Comparison of ENCODE assay signal across 20 cellular contexts in genomic region chr9:3828495-3828894, GRCh38.
DNase-seq lines count a peak whose midpoint lies in the region; ATAC-seq and TF ChIP-seq lines count a peak whose summit lies in the region.
"Had no signal": no experiment of that assay in that cellular context is flagged by ENCODE, and none has a peak within 500 bp of the region (broad histone marks: within the 10 kb centered on the region; RNA-seq: fewer than 3 reads in every experiment).

No MANE protein-coding gene starts in this region.

- H2BK5ac ChIP-seq in mesenchymal stem cell (ENCODE audit: low read depth, low read length, poor library complexity, severe bottlenecking) = no peak overlapping the region

- H3K23ac ChIP-seq in mesenchymal stem cell (ENCODE audit: low read length in 2 of 2) = no peak overlapping the region

- no peak overlapping the region for H3K4ac ChIP-seq in mesenchymal stem cell (ENCODE audit: low read depth in 1 of 2, low read length in 2 of 2)

- H3K4me3 ChIP-seq in AG10803 (ENCODE audit: low read length) (no peak overlapping the region), mesenchymal stem cell (ENCODE audit: insufficient read depth in 1 of 2, low read depth in 1 of 2, low read length in 2 of 2) (no peak overlapping the region), right lobe of liver (no peak overlapping the region)
- H3K4me3 ChIP-seq: A549, ascending aorta, dorsolateral prefrontal cortex, psoas muscle, uterus had no signal

- H3K4me2 ChIP-seq in mesenchymal stem cell (ENCODE audit: low read length, poor library complexity, severe bottlenecking) = no peak overlapping the region
- H3K4me2 ChIP-seq: A549 had no signal

- H3K36me3 ChIP-seq in mesenchymal stem cell (ENCODE audit: control insufficient read depth in 1 of 2, insufficient read depth in 2 of 2, low read depth in 1 of 2, low read length in 2 of 2) (peaks cover 21 to 44% of the 10 kb centered on the region in 2 experiments), right lobe of liver (no peaks in the 10 kb centered on the region)
- H3K36me3 ChIP-seq: uterus had no signal

- no peak overlapping the region for H4K8ac ChIP-seq in mesenchymal stem cell (ENCODE audit: low read length)

- H2AK5ac ChIP-seq in mesenchymal stem cell (ENCODE audit: low read length, severe bottlenecking) = no peak overlapping the region

- no peak overlapping the region for H3K18ac ChIP-seq in mesenchymal stem cell (ENCODE audit: low read depth in 1 of 2, low read length in 2 of 2)

- ATAC-seq in SK-N-SH treated with all-trans-retinoic acid at 6 μM for 48 hours (no peak), GM21723 (IDR thresholded peaks at IDR 0.05; ENCODE audit: unreplicated experiment) (no peak), right lobe of liver (no peak)
- ATAC-seq: activated CD8-positive, alpha-beta memory T cell treated with anti-CD3 and anti-CD28 coated beads, Interleukin-2, amount 10 ng/mL, durations not matched to agents 7 days and 5 days; natural killer cell; psoas muscle; stimulated activated naive CD8-positive, alpha-beta T cell treated with anti-CD3 and anti-CD28 coated beads, Interleukin-15, amount 100 ng/mL, for 72 hours had no signal

- TF ChIP-seq CTCF in AG10803 (conservative IDR thresholded peaks at IDR 0.05; ENCODE audit: low read length) (no peak), right lobe of liver (IDR thresholded peaks at IDR 0.05) (no peak)

- no peak overlapping the region for H2BK12ac ChIP-seq in mesenchymal stem cell (ENCODE audit: low read length in 2 of 2)

- H3K9ac ChIP-seq in mesenchymal stem cell (ENCODE audit: low read length) = no peak overlapping the region

- intact Hi-C loops in right lobe of liver (cut with DNase I) = no loop called here

- H3K27ac ChIP-seq in epithelial cell of prostate (peak overlapping the region; percentile 77), mesenchymal stem cell (ENCODE audit: low read length, poor library complexity, severe bottlenecking) (peak overlapping the region; percentile 43), substantia nigra (ENCODE audit: low read depth, low read length, poor library complexity, severe bottlenecking) (no peak overlapping the region), right lobe of liver (no peak overlapping the region)
- H3K27ac ChIP-seq: A549, ascending aorta, dorsolateral prefrontal cortex, psoas muscle, uterus had no signal

- H3K4me1 ChIP-seq in mesenchymal stem cell (ENCODE audit: control insufficient read depth, insufficient read depth, low read depth, low read length) = peaks cover 5% of the 10 kb centered on the region
- H3K4me1 ChIP-seq in right lobe of liver = no peaks in the 10 kb centered on the region
- H3K4me1 ChIP-seq: ascending aorta, psoas muscle, uterus had no signal

- H3K14ac ChIP-seq in mesenchymal stem cell (ENCODE audit: low read length in 2 of 2) = no peak overlapping the region

- peaks cover 5% of the 10 kb centered on the region for H3K79me1 ChIP-seq in mesenchymal stem cell (replicated peaks; ENCODE audit: low read length, poor library complexity, severe bottlenecking)

- H2AFZ ChIP-seq in mesenchymal stem cell (ENCODE audit: low read depth, low read length) = no peak overlapping the region

- H2BK120ac ChIP-seq in mesenchymal stem cell (ENCODE audit: low read depth, low read length) = no peak overlapping the region

- H2BK15ac ChIP-seq in mesenchymal stem cell (ENCODE audit: low read depth, poor library complexity, severe bottlenecking) = no peak overlapping the region

- TF ChIP-seq POLR2A in right lobe of liver (IDR thresholded peaks at IDR 0.05) = no peak

- DNase-seq in AG10803 (ENCODE audit: low read depth) (peak; percentile 80), M059J (ENCODE audit: low read depth) (peak; percentile 23), epithelial cell of prostate (ENCODE audit: low read depth, low spot score) (no peak), mesenchymal stem cell (peak; percentile 50), substantia nigra (lab: John Stamatoyannopoulos, UW) (no peak), right lobe of liver (no peak)
- DNase-seq: activated CD4-positive, alpha-beta T cell treated with anti-CD3 and anti-CD28 coated beads for 1 hour; activated CD8-positive, alpha-beta memory T cell treated with anti-CD3 and anti-CD28 coated beads, Interleukin-2, amount 10 ng/mL, durations not matched to agents 7 days and 5 days; activated gamma-delta T cell; CD8-positive, alpha-beta memory T cell; dorsolateral prefrontal cortex; natural killer cell; NCI-H1694 treated with DMSO at 0.1 percent for 48 hours; psoas muscle; stimulated activated naive CD8-positive, alpha-beta T cell treated with anti-CD3 and anti-CD28 coated beads, Interleukin-15, amount 100 ng/mL, for 72 hours; uterus had no signal

- H3K9me3 ChIP-seq in mesenchymal stem cell (ENCODE audit: control insufficient read depth, low read length) = no peaks in the 10 kb centered on the region
- no peaks in the 10 kb centered on the region for H3K9me3 ChIP-seq in right lobe of liver
- H3K9me3 ChIP-seq: A549, ascending aorta, psoas muscle, uterus had no signal

- H4K91ac ChIP-seq in mesenchymal stem cell (ENCODE audit: low read length) = no peak overlapping the region

- WGBS in mesenchymal stem cell = 100% methylated on average over 1 of the region's 1 CpG
- 75% methylated on average over 1 of the region's 1 CpG for WGBS in right lobe of liver (ENCODE audit: insufficient coverage, low coverage, low lambda C conversion rate, missing lambda C conversion rate)

- H3K27me3 ChIP-seq in mesenchymal stem cell (ENCODE audit: control insufficient read depth in 1 of 2, insufficient read depth in 1 of 2, low read length in 2 of 2) = no peaks in the 10 kb centered on the region
- no peaks in the 10 kb centered on the region for H3K27me3 ChIP-seq in right lobe of liver
- H3K27me3 ChIP-seq: ascending aorta, dorsolateral prefrontal cortex, uterus had no signal

TF ChIP-seq in SK-N-SH treated with all-trans-retinoic acid at 6 μM for 48 hours, 23 proteins besides CTCF, POLR2A, EP300 and RAD21:
- TF ChIP-seq OSR1 (CRISPR knock-in tag; IDR thresholded peaks at IDR 0.05) = no peak
- TF ChIP-seq TSHZ2 (CRISPR knock-in tag; IDR thresholded peaks at IDR 0.05) = no peak
- TF ChIP-seq POU6F1 (CRISPR knock-in tag; IDR thresholded peaks at IDR 0.05; ENCODE audit: borderline replicate concordance, low read depth) = no peak
- no peak for TF ChIP-seq PATZ1 (CRISPR knock-in tag; IDR thresholded peaks at IDR 0.05; ENCODE audit: borderline replicate concordance)
- no peak for TF ChIP-seq ZNF565 (CRISPR knock-in tag; conservative IDR thresholded peaks at IDR 0.05; ENCODE audit: low read depth)
- no peak for TF ChIP-seq CSDC2 (CRISPR knock-in tag; IDR thresholded peaks at IDR 0.05)
- TF ChIP-seq BACH2 (CRISPR knock-in tag; IDR thresholded peaks at IDR 0.05; ENCODE audit: borderline replicate concordance) = no peak

Comparison
In these comparisons a context has a peak if more than half of its experiments do, and no peak if none do; other contexts are left out.
1. DNase-seq: peak in AG10803 (single experiment), M059J (single experiment) and mesenchymal stem cell (single experiment); none in epithelial cell of prostate (single experiment), substantia nigra (0 of 49) and right lobe of liver (0 of 3).
2. H3K27ac ChIP-seq: peak in epithelial cell of prostate (single experiment) and mesenchymal stem cell (single experiment); none in substantia nigra (single experiment) and right lobe of liver (0 of 3).